Comparison of ENCODE assay signal across 11 cellular contexts in genomic region chr3:145807990-145808389, GRCh38.
DNase-seq lines count a peak whose midpoint lies in the region; ATAC-seq, FAIRE-seq and TF ChIP-seq lines count a peak whose summit lies in the region.
"Had no signal": no experiment of that assay in that cellular context is flagged by ENCODE, and none has a peak within 500 bp of the region (broad histone marks: within the 10 kb centered on the region; RNA-seq: fewer than 3 reads in every experiment).

No MANE protein-coding gene starts in this region.

- no peak overlapping the region for H3K4me3 Mint-ChIP-seq in WTC11
- H3K4me3 Mint-ChIP-seq in activated T-cell treated with anti-CD3 and anti-CD28 coated beads, Interleukin-2, amount 50 U/mL, for 4 hours: no peak overlapping the region
- H3K4me3 Mint-ChIP-seq: activated naive CD8-positive, alpha-beta T cell treated with anti-CD3 and anti-CD28 coated beads, Interleukin-2, amount 50 U/mL, for 24 hours had no signal

- no peak overlapping the region for H2AFZ ChIP-seq in keratinocyte (ENCODE audit: control insufficient read depth, low read length)

- peak; percentile 12 for DNase-seq in AG20443 (ENCODE audit: low spot score)
- DNase-seq in WTC11 (ENCODE audit: low spot score): peak; percentile 13
- no peak for DNase-seq in keratinocyte (ENCODE audit: low read depth, low spot score)
- DNase-seq in activated T-cell treated with anti-CD3 and anti-CD28 coated beads for 4 hours: no peak
- DNase-seq in foreskin keratinocyte: no peak
- no peak for DNase-seq in activated T-cell treated with anti-CD3 and anti-CD28 coated beads, Interleukin-2, amount 50 U/mL, for 4 hours
- DNase-seq in colonic mucosa: no peak
- DNase-seq: activated naive CD8-positive, alpha-beta T cell treated with anti-CD3 and anti-CD28 coated beads, Interleukin-2, amount 50 U/mL, for 24 hours had no signal

- CTCF ChIA-PET in HEK293 (lab: Yijun Ruan, JAX) (interaction anchor here (1.0 kb wide), 1 partner anchor 31 kb away, joined by 3 read pairs; no protein-coding TSS in a partner anchor), WTC11 (lab: Charles Lee) (interaction anchor here (0.6 to 2.0 kb wide), 4 partner anchors 24 to 1914 kb away, joined by 3 to 10 read pairs (median 4); no protein-coding TSS in a partner anchor)

- ATAC-seq in WTC11 (peak; percentile 93), foreskin keratinocyte (no peak)
- no peak for ATAC-seq in activated T-cell treated with anti-CD3 and anti-CD28 coated beads, Interleukin-2, amount 50 U/mL, for 4 hours
- ATAC-seq: activated naive CD8-positive, alpha-beta T cell treated with anti-CD3 and anti-CD28 coated beads, Interleukin-2, amount 50 U/mL, for 24 hours; K562 had no signal

- H3K4me1 ChIP-seq in HEK293 (ENCODE audit: control insufficient read depth, insufficient read depth, low read length) (peaks cover 6% of the 10 kb centered on the region; the same call in 1 of the 2 replicates), keratinocyte (ENCODE audit: control insufficient read depth, extremely low read depth, insufficient read depth, low read length) (no peaks in the 10 kb centered on the region), foreskin keratinocyte (no peaks in the 10 kb centered on the region), colonic mucosa (no peaks in the 10 kb centered on the region)

- no peaks in the 10 kb centered on the region for H4K20me1 ChIP-seq in keratinocyte (ENCODE audit: control insufficient read depth, extremely low read depth, insufficient read depth, low read length)

- no peak overlapping the region for H3K4me2 ChIP-seq in keratinocyte (ENCODE audit: control insufficient read depth, extremely low read depth, insufficient read depth, low read depth, low read length)

- FAIRE-seq in keratinocyte (lab: Jason Lieb, UNC): no peak
- FAIRE-seq: G401.6, K562 had no signal

- H3K36me3 ChIP-seq in HEK293 (ENCODE audit: control insufficient read depth in 2 of 2, insufficient read depth in 1 of 2, low read length in 2 of 2): no peaks in the 10 kb centered on the region
- H3K36me3 ChIP-seq in keratinocyte (ENCODE audit: control insufficient read depth in 2 of 2, extremely low read depth in 1 of 2, insufficient read depth in 2 of 2, low read length in 2 of 2): no peaks in the 10 kb centered on the region
- no peaks in the 10 kb centered on the region for H3K36me3 ChIP-seq in colonic mucosa

- H3K27ac ChIP-seq in HEK293 (ENCODE audit: extremely low read depth, low read depth, low read length) (no peak overlapping the region), keratinocyte (ENCODE audit: control insufficient read depth, insufficient read depth, low read length) (no peak overlapping the region), foreskin keratinocyte (no peak overlapping the region), colonic mucosa (no peak overlapping the region)

- no peaks in the 10 kb centered on the region for H3K36me3 Mint-ChIP-seq in WTC11
- H3K36me3 Mint-ChIP-seq in activated T-cell treated with anti-CD3 and anti-CD28 coated beads, Interleukin-2, amount 50 U/mL, for 4 hours (ENCODE audit: insufficient read depth): no peaks in the 10 kb centered on the region

- H3K27ac Mint-ChIP-seq in WTC11: no peak overlapping the region
- H3K27ac Mint-ChIP-seq: activated naive CD8-positive, alpha-beta T cell treated with anti-CD3 and anti-CD28 coated beads, Interleukin-2, amount 50 U/mL, for 24 hours had no signal

- H3K9ac ChIP-seq in keratinocyte (ENCODE audit: control insufficient read depth, extremely low read depth, insufficient read depth, low read length) (no peak overlapping the region), colonic mucosa (ENCODE audit: low read depth in 2 of 2, low read length in 2 of 2) (no peak overlapping the region)

- no peaks in the 10 kb centered on the region for H3K9me1 ChIP-seq in keratinocyte (ENCODE audit: control insufficient read depth, extremely low read depth, insufficient read depth, low read length)

- H3K79me2 ChIP-seq in keratinocyte (ENCODE audit: control insufficient read depth, insufficient read depth, low read length): no peaks in the 10 kb centered on the region

- H3K4me1 Mint-ChIP-seq in WTC11: no peaks in the 10 kb centered on the region
- no peaks in the 10 kb centered on the region for H3K4me1 Mint-ChIP-seq in activated T-cell treated with anti-CD3 and anti-CD28 coated beads, Interleukin-2, amount 50 U/mL, for 4 hours (ENCODE audit: low read depth)
- H3K4me1 Mint-ChIP-seq: activated naive CD8-positive, alpha-beta T cell treated with anti-CD3 and anti-CD28 coated beads, Interleukin-2, amount 50 U/mL, for 24 hours had no signal

- no peaks in the 10 kb centered on the region for H3K27me3 Mint-ChIP-seq in WTC11 (ENCODE audit: low read depth)
- H3K27me3 Mint-ChIP-seq in activated T-cell treated with anti-CD3 and anti-CD28 coated beads, Interleukin-2, amount 50 U/mL, for 4 hours (ENCODE audit: low read depth): no peaks in the 10 kb centered on the region
- H3K27me3 Mint-ChIP-seq: activated naive CD8-positive, alpha-beta T cell treated with anti-CD3 and anti-CD28 coated beads, Interleukin-2, amount 50 U/mL, for 24 hours had no signal

- peaks cover 2% of the 10 kb centered on the region; the same call in 1 of the 2 replicates for H3K9me3 Mint-ChIP-seq in WTC11
- H3K9me3 Mint-ChIP-seq in activated T-cell treated with anti-CD3 and anti-CD28 coated beads, Interleukin-2, amount 50 U/mL, for 4 hours: peaks cover 3% of the 10 kb centered on the region
- H3K9me3 Mint-ChIP-seq: activated naive CD8-positive, alpha-beta T cell treated with anti-CD3 and anti-CD28 coated beads, Interleukin-2, amount 50 U/mL, for 24 hours had no signal

- no peak overlapping the region for H3K4me3 ChIP-seq in HEK293 (ENCODE audit: low read depth, low read length)
- no peak overlapping the region for H3K4me3 ChIP-seq in keratinocyte (ENCODE audit: control insufficient read depth in 2 of 3, extremely low read depth in 1 of 3, insufficient read depth in 2 of 3, low read depth in 1 of 3, low read length in 3 of 3)
- no peak overlapping the region for H3K4me3 ChIP-seq in colonic mucosa
- H3K4me3 ChIP-seq: K562 had no signal

- POLR2A ChIA-PET in HEK293 (lab: Yijun Ruan, JAX): no interaction called here
- POLR2A ChIA-PET in WTC11 (lab: Charles Lee): no interaction called here

- H3K27me3 ChIP-seq in keratinocyte (ENCODE audit: control insufficient read depth, extremely low read depth, insufficient read depth, low read length): no peaks in the 10 kb centered on the region
- H3K27me3 ChIP-seq in foreskin keratinocyte: no peaks in the 10 kb centered on the region
- H3K27me3 ChIP-seq in colonic mucosa: no peaks in the 10 kb centered on the region

- dilution Hi-C loops in keratinocyte (cut with MboI; ENCODE audit: extremely low pct_ligation_motif_present, low sequenced_read_pairs): no loop called here

- intact Hi-C loops in colonic mucosa (cut with DNase I): no loop called here

- H3K9me3 ChIP-seq in HEK293 (ENCODE audit: control insufficient read depth, insufficient read depth, low read depth, low read length): no peaks in the 10 kb centered on the region
- no peaks in the 10 kb centered on the region for H3K9me3 ChIP-seq in keratinocyte (ENCODE audit: control insufficient read depth, low read depth, low read length)
- H3K9me3 ChIP-seq in colonic mucosa: no peaks in the 10 kb centered on the region

- TF ChIP-seq CTCF in HEK293 (tag by site-specific recombination; IDR thresholded peaks at IDR 0.05) (0 out of 2 replicates have a peak, but pooled peaks have one; percentile 13), WTC11 (IDR thresholded peaks at IDR 0.05) (no peak; the same call in 1 of the 2 replicates), keratinocyte (optimal IDR thresholded peaks at IDR 0.05 in 1 of 3, IDR thresholded peaks at IDR 0.05 in 1 of 3, conservative IDR thresholded peaks at IDR 0.05 in 1 of 3; ENCODE audit: extremely low read depth in 1 of 3, insufficient read depth in 2 of 3, low read length in 3 of 3) (peak in 2 of 3 experiments; percentile 29 to 37), foreskin keratinocyte (conservative IDR thresholded peaks at IDR 0.05) (no peak), colonic mucosa (IDR thresholded peaks at IDR 0.05) (no peak)

TF ChIP-seq in HEK293, 187 proteins besides CTCF, POLR2A, EP300 and RAD21 (continues in another document):
- TF ChIP-seq ZNF175 (tag by site-specific recombination; IDR thresholded peaks at IDR 0.05) (no peak), ZSCAN5A (tag by site-specific recombination; IDR thresholded peaks at IDR 0.05) (no peak)

TF ChIP-seq in WTC11, 78 proteins besides CTCF, POLR2A, EP300 and RAD21 (continues in another document):
- TF ChIP-seq, protein P1, sequence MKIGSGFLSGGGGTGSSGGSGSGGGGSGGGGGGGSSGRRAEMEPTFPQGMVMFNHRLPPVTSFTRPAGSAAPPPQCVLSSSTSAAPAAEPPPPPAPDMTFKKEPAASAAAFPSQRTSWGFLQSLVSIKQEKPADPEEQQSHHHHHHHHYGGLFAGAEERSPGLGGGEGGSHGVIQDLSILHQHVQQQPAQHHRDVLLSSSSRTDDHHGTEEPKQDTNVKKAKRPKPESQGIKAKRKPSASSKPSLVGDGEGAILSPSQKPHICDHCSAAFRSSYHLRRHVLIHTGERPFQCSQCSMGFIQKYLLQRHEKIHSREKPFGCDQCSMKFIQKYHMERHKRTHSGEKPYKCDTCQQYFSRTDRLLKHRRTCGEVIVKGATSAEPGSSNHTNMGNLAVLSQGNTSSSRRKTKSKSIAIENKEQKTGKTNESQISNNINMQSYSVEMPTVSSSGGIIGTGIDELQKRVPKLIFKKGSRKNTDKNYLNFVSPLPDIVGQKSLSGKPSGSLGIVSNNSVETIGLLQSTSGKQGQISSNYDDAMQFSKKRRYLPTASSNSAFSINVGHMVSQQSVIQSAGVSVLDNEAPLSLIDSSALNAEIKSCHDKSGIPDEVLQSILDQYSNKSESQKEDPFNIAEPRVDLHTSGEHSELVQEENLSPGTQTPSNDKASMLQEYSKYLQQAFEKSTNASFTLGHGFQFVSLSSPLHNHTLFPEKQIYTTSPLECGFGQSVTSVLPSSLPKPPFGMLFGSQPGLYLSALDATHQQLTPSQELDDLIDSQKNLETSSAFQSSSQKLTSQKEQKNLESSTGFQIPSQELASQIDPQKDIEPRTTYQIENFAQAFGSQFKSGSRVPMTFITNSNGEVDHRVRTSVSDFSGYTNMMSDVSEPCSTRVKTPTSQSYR (CRISPR knock-in tag; IDR thresholded peaks at IDR 0.05): no peak
- TF ChIP-seq ZNF671 (CRISPR knock-in tag; IDR thresholded peaks at IDR 0.05) (no peak), FOXK1 (CRISPR knock-in tag; IDR thresholded peaks at IDR 0.05) (no peak), EMX1 (CRISPR knock-in tag; IDR thresholded peaks at IDR 0.05) (no peak)

Comparison
In these comparisons a context has a peak if more than half of its experiments do, and no peak if none do; other contexts are left out.
1. DNase-seq: peak in AG20443 (single experiment) and WTC11 (single experiment); none in keratinocyte (single experiment), activated T-cell treated with anti-CD3 and anti-CD28 coated beads for 4 hours (single experiment), foreskin keratinocyte (0 of 2), activated T-cell treated with anti-CD3 and anti-CD28 coated beads, Interleukin-2, amount 50 U/mL, for 4 hours (single experiment) and colonic mucosa (single experiment).
2. CTCF ChIP-seq: peak in HEK293 (single experiment) and keratinocyte (2 of 3); none in WTC11 (single experiment), foreskin keratinocyte (single experiment) and colonic mucosa (single experiment).